ENCODE assay signal across 10 cellular contexts in genomic region chrX:138769918-138770317, GRCh38. TPM values are rescaled to one million over a fixed set of nuclear protein-coding genes. Genes with fewer than 3 reads are reported as not detected.
"Had no signal": no experiment of that assay in that cellular context is flagged by ENCODE, and none has a peak within 500 bp of the region (broad histone marks: within the 10 kb centered on the region; RNA-seq: fewer than 3 reads in every experiment).

No MANE protein-coding gene starts in this region.

- H3K4me1 ChIP-seq: HAP-1 had no signal

- H3K9ac ChIP-seq: GM23248 had no signal

- ATAC-seq: GM23338, HCT116 had no signal

- H3K4me3 ChIP-seq: GM23248, GM23338, HAP-1 had no signal

- H2AFZ ChIP-seq: GM23248, GM23338 had no signal

- FAIRE-seq: H54 had no signal

- H3K4me2 ChIP-seq: GM23338 had no signal

- H3K36me3 ChIP-seq: HAP-1 had no signal

- H3K9me3 Mint-ChIP-seq: GM23338, HFFc6 had no signal

- H3K4me3 Mint-ChIP-seq: GM23338, H9, HFFc6 had no signal

- H3K27ac Mint-ChIP-seq: GM23338, H9, HFFc6 had no signal

- DNase-seq: GM23248, GOT3, H7, H9, HCEC 1CT, HFFc6 had no signal

- H3K9me3 ChIP-seq: HAP-1 had no signal

- H3K27ac ChIP-seq: GM23248 had no signal

RNA-seq across cellular contexts. Expression of gene FGF13, which starts 58.4 kb away (rescaled TPM):
- total RNA-seq: HFFc6 had no signal
